In genomic region chr3:13588971-13589370, GRCh38 we compare ENCODE assay signal across 26 cellular contexts. TPM values are rescaled to one million over a fixed set of nuclear protein-coding genes. Genes with fewer than 3 reads are reported as not detected.
DNase-seq lines count a peak whose midpoint lies in the region; ATAC-seq and TF ChIP-seq lines count a peak whose summit lies in the region.
"Had no signal": no experiment of that assay in that cellular context is flagged by ENCODE, and none has a peak within 500 bp of the region (broad histone marks: within the 10 kb centered on the region; RNA-seq: fewer than 3 reads in every experiment).

No MANE protein-coding gene starts in this region.

- no peak for ATAC-seq in HG02840 (IDR thresholded peaks at IDR 0.05; ENCODE audit: low FRiP score, unreplicated experiment)
- ATAC-seq: Right ventricle myocardium inferior had no signal

- no peak overlapping the region for H4K8ac ChIP-seq in mesendoderm (ENCODE audit: low read depth, low read length)

- peaks cover 11% of the 10 kb centered on the region for H3F3A ChIP-seq in smooth muscle cell (ENCODE audit: low read depth)

- no peaks in the 10 kb centered on the region for H3K9me3 ChIP-seq in smooth muscle cell (replicated peaks; ENCODE audit: low read depth)
- H3K9me3 ChIP-seq: SJCRH30 had no signal

- no peak overlapping the region for H2AFZ ChIP-seq in smooth muscle cell (ENCODE audit: low read depth)
- H2AFZ ChIP-seq: GM23338, PC-9 had no signal

- H3K4me1 ChIP-seq in mesendoderm (ENCODE audit: control insufficient read depth, low read depth, low read length) (peaks cover 6% of the 10 kb centered on the region), smooth muscle cell (ENCODE audit: low read depth) (peaks cover 14% of the 10 kb centered on the region)
- H3K4me1 ChIP-seq: SJCRH30 had no signal

- no peak overlapping the region for H3K4me2 ChIP-seq in mesendoderm (ENCODE audit: low read length)
- no peak overlapping the region for H3K4me2 ChIP-seq in smooth muscle cell
- H3K4me2 ChIP-seq: KMS-11, PC-9 had no signal

- no peak overlapping the region for H2AK5ac ChIP-seq in mesendoderm (ENCODE audit: low read length)

- no peak overlapping the region for H3K56ac ChIP-seq in mesendoderm (ENCODE audit: low read length)

- H3K79me2 ChIP-seq in mesendoderm (ENCODE audit: control insufficient read depth, insufficient read depth, low read length) (no peaks in the 10 kb centered on the region), smooth muscle cell (ENCODE audit: low read depth) (peaks cover 31% of the 10 kb centered on the region)

- no peak overlapping the region for H3K4me3 ChIP-seq in mesendoderm (ENCODE audit: low read length)
- H3K4me3 ChIP-seq in smooth muscle cell, result no peak overlapping the region
- H3K4me3 ChIP-seq: GM23338, PC-9, SJCRH30 had no signal

- no peak overlapping the region for H3K27ac ChIP-seq in mesendoderm (ENCODE audit: low read depth, low read length)
- peak overlapping the region; percentile 21 for H3K27ac ChIP-seq in smooth muscle cell (ENCODE audit: low read depth)
- H3K27ac ChIP-seq: HL-60, KMS-11, PC-9, SJCRH30 had no signal

- H3K9ac ChIP-seq in mesendoderm (ENCODE audit: low read length), result no peak overlapping the region
- H3K9ac ChIP-seq in smooth muscle cell (ENCODE audit: low read depth), result no peak overlapping the region
- H3K9ac ChIP-seq: KMS-11 had no signal

- H3K23ac ChIP-seq in mesendoderm (ENCODE audit: low read length), result no peak overlapping the region

- no peaks in the 10 kb centered on the region for H3K79me1 ChIP-seq in mesendoderm (ENCODE audit: low read length)

- no peak overlapping the region for H2BK15ac ChIP-seq in mesendoderm (replicated peaks; ENCODE audit: low read depth)

- no peak overlapping the region for H2BK5ac ChIP-seq in mesendoderm (ENCODE audit: low read length)

- H2BK120ac ChIP-seq in mesendoderm (ENCODE audit: low read depth, low read length), result no peak overlapping the region

- H4K20me1 ChIP-seq in smooth muscle cell (ENCODE audit: low read depth), result peaks cover 73% of the 10 kb centered on the region

- H3K27me3 ChIP-seq in mesendoderm (ENCODE audit: insufficient read depth, low read length, poor library complexity) (no peaks in the 10 kb centered on the region), smooth muscle cell (ENCODE audit: low read depth) (no peaks in the 10 kb centered on the region)

- H3K36me3 ChIP-seq in mesendoderm (ENCODE audit: control insufficient read depth, insufficient read depth, low read length) (no peaks in the 10 kb centered on the region), smooth muscle cell (ENCODE audit: low read depth) (no peaks in the 10 kb centered on the region)
- H3K36me3 ChIP-seq: SJCRH30 had no signal

- no peak overlapping the region for H4K5ac ChIP-seq in mesendoderm (ENCODE audit: low read length)

- TF ChIP-seq CTCF in smooth muscle cell (IDR thresholded peaks at IDR 0.05; ENCODE audit: borderline replicate concordance, insufficient read depth, poor library complexity, severe bottlenecking), result no peak

- peak; percentile 62 for DNase-seq in EH (ENCODE audit: low read depth)
- peak; percentile 29 for DNase-seq in amniotic epithelial cell (ENCODE audit: low read depth)
- DNase-seq in mesendoderm, result no peak
- DNase-seq in smooth muscle cell (lab: John Stamatoyannopoulos, UW; ENCODE audit: unreplicated experiment), result no peak
- no peak for DNase-seq in AML-193 (lab: John Stamatoyannopoulos, UW)
- DNase-seq in activated naive CD4-positive, alpha-beta T cell treated with anti-CD3 and anti-CD28 coated beads, Interleukin-2, amount 50 U/mL, for 16 hours, result no peak
- DNase-seq: 8988T, ACHN, Calu3, DND-41, H9, HFFc6, NCI-H1048, NCI-H1417, NCI-H1694, NCI-H2029 treated with DMSO at 0.1 percent for 48 hours, NCI-H2227 treated with DMSO at 0.1 percent for 48 hours, NCI-H526 treated with DMSO at 0.1 percent for 48 hours, PC-9, SJCRH30 had no signal

- peak overlapping the region; percentile 18 for H3K4ac ChIP-seq in mesendoderm (ENCODE audit: low read depth, low read length)

- no peak overlapping the region for H3K18ac ChIP-seq in mesendoderm (ENCODE audit: low read length)

- no CpG with 5 or more reads among the region's 4 CpGs for WGBS in mesendoderm (ENCODE audit: extremely low coverage, insufficient coverage, low lambda C conversion rate)
- 71% methylated on average over 4 of the region's 4 CpGs for WGBS in smooth muscle cell (ENCODE audit: low lambda C conversion rate)

RNA-seq across cellular contexts. Expression of gene FBLN2, which starts 40.0 kb away (rescaled TPM):
- polyA plus RNA-seq in mesendoderm (2013, experiment 1 of 2), result 5.7 TPM
- polyA plus RNA-seq in mesendoderm (2013, experiment 2 of 2), result 5.4 TPM
- 159 and 178 TPM in 2 replicates for total RNA-seq in smooth muscle cell
- 249 and 390 TPM in 2 replicates for polyA plus RNA-seq in smooth muscle cell
- total RNA-seq: Calu3, NCI-H460, SJCRH30 had no signal

Comparison
In these comparisons a context has a peak if more than half of its experiments do, and no peak if none do; other contexts are left out.
1. DNase-seq: peak in EH (single experiment) and amniotic epithelial cell (single experiment); none in mesendoderm (single experiment), smooth muscle cell (single experiment), AML-193 (0 of 2) and activated naive CD4-positive, alpha-beta T cell treated with anti-CD3 and anti-CD28 coated beads, Interleukin-2, amount 50 U/mL, for 16 hours (single experiment).